ENCODE assay signal across 2 cellular contexts in the genomic region with DNA sequence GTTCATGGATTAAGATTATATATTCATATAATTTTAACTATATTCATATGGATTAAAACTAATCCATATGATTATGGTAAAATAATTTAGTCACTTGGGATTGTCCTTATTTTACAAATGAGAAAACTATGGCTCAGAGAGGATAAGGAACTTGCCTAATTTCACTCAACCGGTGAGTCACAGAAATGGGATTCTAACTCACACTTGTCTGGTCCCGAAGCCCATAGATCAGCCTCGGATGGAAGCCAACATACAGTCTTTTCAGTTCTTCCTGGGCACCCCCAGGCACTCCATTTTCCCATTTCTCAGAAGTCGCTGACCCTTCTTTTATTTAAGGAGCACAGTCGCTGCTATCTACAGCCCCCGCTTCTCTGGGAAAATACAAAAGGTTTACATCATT.
TF ChIP-seq lines count a peak whose summit lies in the region.

No MANE protein-coding gene starts in this region.

TF ChIP-seq in IMR-90, 13 proteins besides CTCF, POLR2A, EP300 and RAD21:
- TF ChIP-seq MXI1 (IDR thresholded peaks at IDR 0.05; ENCODE audit: borderline replicate concordance, low read depth, low read length), result no peak
TF ChIP-seq in IMR-90: peak in this region for 0.

TF ChIP-seq in GM12878, 131 proteins besides CTCF, POLR2A, EP300 and RAD21:
- no peak for TF ChIP-seq RCOR1 (conservative IDR thresholded peaks at IDR 0.05; ENCODE audit: low read depth, low read length)
- no peak for TF ChIP-seq POLR2AphosphoS2 (IDR thresholded peaks at IDR 0.05; ENCODE audit: low read depth, low read length)
- no peak for TF ChIP-seq ZZZ3 (IDR thresholded peaks at IDR 0.05; ENCODE audit: control insufficient read depth, insufficient read length, low read depth)
- no peak for TF ChIP-seq KLF5 (IDR thresholded peaks at IDR 0.05; ENCODE audit: partially characterized antibody)
- no peak for TF ChIP-seq NR2C1 (IDR thresholded peaks at IDR 0.05)
- TF ChIP-seq, protein P1, sequence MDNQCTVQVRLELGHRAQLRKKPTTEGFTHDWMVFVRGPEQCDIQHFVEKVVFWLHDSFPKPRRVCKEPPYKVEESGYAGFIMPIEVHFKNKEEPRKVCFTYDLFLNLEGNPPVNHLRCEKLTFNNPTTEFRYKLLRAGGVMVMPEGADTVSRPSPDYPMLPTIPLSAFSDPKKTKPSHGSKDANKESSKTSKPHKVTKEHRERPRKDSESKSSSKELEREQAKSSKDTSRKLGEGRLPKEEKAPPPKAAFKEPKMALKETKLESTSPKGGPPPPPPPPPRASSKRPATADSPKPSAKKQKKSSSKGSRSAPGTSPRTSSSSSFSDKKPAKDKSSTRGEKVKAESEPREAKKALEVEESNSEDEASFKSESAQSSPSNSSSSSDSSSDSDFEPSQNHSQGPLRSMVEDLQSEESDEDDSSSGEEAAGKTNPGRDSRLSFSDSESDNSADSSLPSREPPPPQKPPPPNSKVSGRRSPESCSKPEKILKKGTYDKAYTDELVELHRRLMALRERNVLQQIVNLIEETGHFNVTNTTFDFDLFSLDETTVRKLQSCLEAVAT (IDR thresholded peaks at IDR 0.05), result no peak
- no peak for TF ChIP-seq CBX5 (IDR thresholded peaks at IDR 0.05; ENCODE audit: low read depth)
- no peak for TF ChIP-seq PAX8 (IDR thresholded peaks at IDR 0.05)
- no peak for TF ChIP-seq MYB (IDR thresholded peaks at IDR 0.05; ENCODE audit: borderline replicate concordance, low read depth, low read length)
- no peak for TF ChIP-seq TAF1 (IDR thresholded peaks at IDR 0.05; ENCODE audit: borderline replicate concordance, low read depth, low read length)
- no peak for TF ChIP-seq CEBPB (IDR thresholded peaks at IDR 0.05; ENCODE audit: borderline replicate concordance in 1 of 2, low read depth in 2 of 2, low read length in 2 of 2)
- TF ChIP-seq, protein P2, sequence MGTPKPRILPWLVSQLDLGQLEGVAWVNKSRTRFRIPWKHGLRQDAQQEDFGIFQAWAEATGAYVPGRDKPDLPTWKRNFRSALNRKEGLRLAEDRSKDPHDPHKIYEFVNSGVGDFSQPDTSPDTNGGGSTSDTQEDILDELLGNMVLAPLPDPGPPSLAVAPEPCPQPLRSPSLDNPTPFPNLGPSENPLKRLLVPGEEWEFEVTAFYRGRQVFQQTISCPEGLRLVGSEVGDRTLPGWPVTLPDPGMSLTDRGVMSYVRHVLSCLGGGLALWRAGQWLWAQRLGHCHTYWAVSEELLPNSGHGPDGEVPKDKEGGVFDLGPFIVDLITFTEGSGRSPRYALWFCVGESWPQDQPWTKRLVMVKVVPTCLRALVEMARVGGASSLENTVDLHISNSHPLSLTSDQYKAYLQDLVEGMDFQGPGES (IDR thresholded peaks at IDR 0.05), result no peak
- TF ChIP-seq SMAD1 (IDR thresholded peaks at IDR 0.05; ENCODE audit: low read depth, partially characterized antibody), result no peak
